Comparison of ENCODE assay signal across 9 cellular contexts in genomic region chr14:103074699-103075341, GRCh38. TPM values are rescaled to one million over a fixed set of nuclear protein-coding genes. Genes with fewer than 3 reads are reported as not detected.
DNase-seq lines count a peak whose midpoint lies in the region; ATAC-seq, FAIRE-seq and TF ChIP-seq lines count a peak whose summit lies in the region.
"Had no signal": no experiment of that assay in that cellular context is flagged by ENCODE, and none has a peak within 500 bp of the region (broad histone marks: within the 10 kb centered on the region; RNA-seq: fewer than 3 reads in every experiment).

No MANE protein-coding gene starts in this region.

- H3K27ac ChIP-seq in A549 (peak overlapping the region; percentile 97 to 99), aorta (ENCODE audit: low read depth in 1 of 2, low read length in 2 of 2) (no peak overlapping the region)

- H3K27me3 ChIP-seq in HAP-1 (ENCODE audit: low read depth): no peaks in the 10 kb centered on the region
- H3K27me3 ChIP-seq in aorta (ENCODE audit: control insufficient read depth in 1 of 2, insufficient read depth in 2 of 2, low read length in 1 of 2): no peaks in the 10 kb centered on the region

- TF ChIP-seq POLR2A in A549 (IDR thresholded peaks at IDR 0.05; ENCODE audit: low read length) (peak; percentile 19; the same call in 1 of the 2 replicates), lower leg skin (IDR thresholded peaks at IDR 0.05) (no peak)

- ATAC-seq in A549 (peak; percentile 20 to 32), aorta (ENCODE audit: low FRiP score) (peak; percentile 31), natural killer cell (no peak)
- no peak for ATAC-seq in activated CD4-positive, CD25-positive, alpha-beta regulatory T cell treated with anti-CD3 and anti-CD28 coated beads, Interleukin-2, amount 50 U/mL, for 24 hours
- ATAC-seq in activated naive CD4-positive, alpha-beta T cell treated with anti-CD3 and anti-CD28 coated beads, Interleukin-2, amount 50 U/mL, for 72 hours: no peak

- no peak for FAIRE-seq in A549 (lab: Jason Lieb, UNC)

- H3K4me3 Mint-ChIP-seq in brain: peak overlapping the region in 3 of 5 experiments; percentile 1 to 33 (median 26)
- H3K4me3 Mint-ChIP-seq in natural killer cell: no peak overlapping the region
- H3K4me3 Mint-ChIP-seq: stimulated activated naive CD8-positive, alpha-beta T cell treated with anti-CD3 and anti-CD28 coated beads, Interleukin-15, Interleukin-2, amounts not matched to agents 100 ng/mL and 50 ng/mL, for 24 hours had no signal

- H3K27me3 Mint-ChIP-seq in brain (no peaks in the 10 kb centered on the region), natural killer cell (ENCODE audit: low read depth in 2 of 2) (peaks cover 0 to 5% of the 10 kb centered on the region in 2 donors)

- in situ Hi-C loops in HAP-1 (cut with MboI; ENCODE audit: low sequenced_read_pairs): no loop called here

- WGBS in A549 (ENCODE audit: missing lambda C conversion rate): 3% methylated on average over 12 of the region's 21 CpGs
- 9 to 12% methylated on average over 15 to 21 of the region's 21 CpGs for WGBS in lower leg skin, 2 donors
- WGBS in aorta, 2 donors: 21% methylated on average over 21 of the region's 21 CpGs

- CTCF ChIA-PET in A549 (lab: Yijun Ruan, JAX): interaction anchor here (0.5 to 11.1 kb wide), 37 partner anchors 9 to 1004 kb away, joined by 3 to 259 read pairs (median 4); partner anchors contain the start of genes EXOC3L4 and LBHD2

- H3K9me3 Mint-ChIP-seq in brain (no peaks in the 10 kb centered on the region), natural killer cell (no peaks in the 10 kb centered on the region)
- H3K9me3 Mint-ChIP-seq in activated naive CD4-positive, alpha-beta T cell treated with anti-CD3 and anti-CD28 coated beads, Interleukin-2, amount 50 U/mL, for 72 hours: no peaks in the 10 kb centered on the region
- H3K9me3 Mint-ChIP-seq: stimulated activated naive CD8-positive, alpha-beta T cell treated with anti-CD3 and anti-CD28 coated beads, Interleukin-15, Interleukin-2, amounts not matched to agents 100 ng/mL and 50 ng/mL, for 24 hours had no signal

- peak overlapping the region; percentile 58 for H3K4me3 ChIP-seq in A549
- H3K4me3 ChIP-seq in HAP-1: peak overlapping the region; percentile 48
- no peak overlapping the region for H3K4me3 ChIP-seq in lower leg skin (ENCODE audit: low read depth, poor library complexity, severe bottlenecking)
- H3K4me3 ChIP-seq in aorta (ENCODE audit: low read length in 2 of 2): no peak overlapping the region

- TF ChIP-seq CTCF in A549 (IDR thresholded peaks at IDR 0.05): no peak
- TF ChIP-seq CTCF in brain (conservative IDR thresholded peaks at IDR 0.05): no peak
- TF ChIP-seq CTCF in lower leg skin (IDR thresholded peaks at IDR 0.05): no peak
- TF ChIP-seq CTCF in natural killer cell (IDR thresholded peaks at IDR 0.05): no peak

- no peak for TF ChIP-seq EP300 in A549 (IDR thresholded peaks at IDR 0.05)

- no peak for TF ChIP-seq RAD21 in A549 (conservative IDR thresholded peaks at IDR 0.05 in 1 of 2, IDR thresholded peaks at IDR 0.05 in 1 of 2)

- H3K4me2 ChIP-seq in A549: peak overlapping the region; percentile 96

- H3K4me1 Mint-ChIP-seq in brain (no peaks in the 10 kb centered on the region), natural killer cell (no peaks in the 10 kb centered on the region)

- H3K36me3 Mint-ChIP-seq in brain: no peaks in the 10 kb centered on the region
- H3K36me3 Mint-ChIP-seq in natural killer cell: no peaks in the 10 kb centered on the region
- no peaks in the 10 kb centered on the region for H3K36me3 Mint-ChIP-seq in activated naive CD4-positive, alpha-beta T cell treated with anti-CD3 and anti-CD28 coated beads, Interleukin-2, amount 50 U/mL, for 72 hours

- H3K9me3 ChIP-seq in A549 (no peaks in the 10 kb centered on the region), HAP-1 (no peaks in the 10 kb centered on the region), aorta (ENCODE audit: control insufficient read depth, low read length) (no peaks in the 10 kb centered on the region)

- H3K27ac Mint-ChIP-seq in brain (peak overlapping the region in 1 of 5 experiments; percentile 57), natural killer cell (no peak overlapping the region)
- no peak overlapping the region for H3K27ac Mint-ChIP-seq in activated naive CD4-positive, alpha-beta T cell treated with anti-CD3 and anti-CD28 coated beads, Interleukin-2, amount 50 U/mL, for 72 hours
- H3K27ac Mint-ChIP-seq: stimulated activated naive CD8-positive, alpha-beta T cell treated with anti-CD3 and anti-CD28 coated beads, Interleukin-15, Interleukin-2, amounts not matched to agents 100 ng/mL and 50 ng/mL, for 24 hours had no signal

- H3K36me3 ChIP-seq in HAP-1 (replicated peaks) (no peaks in the 10 kb centered on the region), aorta (ENCODE audit: control insufficient read depth in 1 of 2, insufficient read depth in 2 of 2, low read length in 1 of 2) (no peaks in the 10 kb centered on the region)

- DNase-seq in A549 (ENCODE audit: low read depth in 1 of 2, low spot score in 1 of 2) (peak; percentile 54 to 86), HAP-1 (ENCODE audit: low spot score in 2 of 2) (peak in 1 of 2 experiments; percentile 69), lower leg skin (ENCODE audit: low spot score in 2 of 2) (peak; percentile 62 to 95), aorta (peak; percentile 83 to 92), natural killer cell (no peak)
- no peak for DNase-seq in activated naive CD4-positive, alpha-beta T cell treated with anti-CD3 and anti-CD28 coated beads, Interleukin-2, amount 50 U/mL, for 72 hours (ENCODE audit: low spot score in 2 of 2)

- POLR2A ChIA-PET in A549 (lab: Yijun Ruan, JAX): interaction anchor here (0.6 to 1.3 kb wide), 2 partner anchors 259 to 306 kb away, joined by 3 to 4 read pairs; partner anchors contain the start of gene EIF5

- H3K4me1 ChIP-seq in A549 (peaks cover 55% of the 10 kb centered on the region), HAP-1 (peaks cover 5% of the 10 kb centered on the region), aorta (ENCODE audit: control insufficient read depth in 1 of 2, insufficient read depth in 2 of 2, low read length in 2 of 2) (no peaks in the 10 kb centered on the region)

- intact Hi-C loops in lower leg skin (cut with DNase I; ENCODE audit: low total_unique reads) (no loop called here), aorta (cut with DNase I) (loop anchor here (5.0 to 10.0 kb wide), 2 partner anchors 217 to 220 kb away; no protein-coding TSS in a partner anchor), natural killer cell (cut with micrococcal nuclease) (loop anchor here (5.0 to 10.0 kb wide), 2 partner anchors 112 to 220 kb away; no protein-coding TSS in a partner anchor)

RNA-seq across cellular contexts. Expression of gene LBHD2, which starts 9.2 kb away (rescaled TPM):
- polyA plus RNA-seq in A549 (2011; rRNA removed) (not detected in 2 replicates), A549 (2017; fragmentation: RNase III; extraction: RNeasy Plus Mini Kit Qiagen cat#74134 plus additional on column Dnase treatment) (not detected in 3 replicates), brain (ENCODE audit: insufficient read depth, low read depth, low replicate concordance) (not detected), aorta (not detected)
- 0.06 and 0.08 TPM in 2 replicates for polyA plus RNA-seq in A549 (2012; cell fraction: cytosol; rRNA removed)
- polyA plus RNA-seq in A549 (2012; cell fraction: nucleus; rRNA removed): not detected in 2 replicates
- polyA minus RNA-seq in A549 (2011; rRNA and poly(A)+ RNA removed): not detected in 2 replicates
- total RNA-seq in lower leg skin (not detected), aorta (not detected), natural killer cell (not detected)
- total RNA-seq in activated naive CD4-positive, alpha-beta T cell treated with anti-CD3 and anti-CD28 coated beads, Interleukin-2, amount 50 U/mL, for 72 hours: not detected

RNA-seq across cellular contexts. Expression of gene CDC42BPB, which starts 17.5 kb away (rescaled TPM):
- polyA plus RNA-seq in A549 (2011; rRNA removed) (57.1 and 105 TPM in 2 replicates), A549 (2017; fragmentation: RNase III; extraction: RNeasy Plus Mini Kit Qiagen cat#74134 plus additional on column Dnase treatment) (56.0 to 56.4 TPM (median 56.0 TPM) in 3 replicates), brain (ENCODE audit: insufficient read depth, low read depth, low replicate concordance) (82.7 TPM), aorta (10 to 100 TPM; 18.4 to 31.9 TPM)
- polyA plus RNA-seq in A549 (2012; cell fraction: cytosol; rRNA removed): 72.4 and 91.1 TPM in 2 replicates
- 197 and 207 TPM in 2 replicates for polyA plus RNA-seq in A549 (2012; cell fraction: nucleus; rRNA removed)
- polyA minus RNA-seq in A549 (2011; rRNA and poly(A)+ RNA removed): 176 and 179 TPM in 2 replicates
- total RNA-seq in lower leg skin (100 to 1,000 TPM in 2 of 4 donors, 10 to 100 TPM in 2; 85.3 to 174 (median 101) TPM), aorta (100 to 1,000 TPM in 1 of 2 donors, 10 to 100 TPM in 1; 95.8 to 101 TPM), natural killer cell (1 to 10 TPM in 2 of 3 donors, under 1 TPM in 1; 0.86 to 2.3 (median 2.0) TPM)
- 1 to 10 TPM; 3.4 to 5.8 TPM for total RNA-seq in activated naive CD4-positive, alpha-beta T cell treated with anti-CD3 and anti-CD28 coated beads, Interleukin-2, amount 50 U/mL, for 72 hours

RNA-seq across cellular contexts. Expression of gene EXOC3L4, which starts 19.7 kb away (rescaled TPM):
- polyA plus RNA-seq in A549 (2011; rRNA removed) (0.94 and 1.5 TPM in 2 replicates), A549 (2017; fragmentation: RNase III; extraction: RNeasy Plus Mini Kit Qiagen cat#74134 plus additional on column Dnase treatment) (4.3 to 4.9 TPM (median 4.7 TPM) in 3 replicates), brain (ENCODE audit: insufficient read depth, low read depth, low replicate concordance) (not detected), aorta (1 to 10 TPM in 1 of 2 donors, not detected in 1; 7.4 TPM)
- polyA plus RNA-seq in A549 (2012; cell fraction: cytosol; rRNA removed): 4.3 and 7.2 TPM in 2 replicates
- polyA plus RNA-seq in A549 (2012; cell fraction: nucleus; rRNA removed): 15.2 and 17.0 TPM in 2 replicates
- 1.2 and 2.7 TPM in 2 replicates for polyA minus RNA-seq in A549 (2011; rRNA and poly(A)+ RNA removed)
- total RNA-seq in lower leg skin (under 1 TPM in 2 of 4 donors, not detected in 2; 0.64 to 0.75 TPM), aorta (1 to 10 TPM in 1 of 2 donors, under 1 TPM in 1; 0.68 to 4.8 TPM), natural killer cell (not detected)
- total RNA-seq in activated naive CD4-positive, alpha-beta T cell treated with anti-CD3 and anti-CD28 coated beads, Interleukin-2, amount 50 U/mL, for 72 hours: not detected

RNA-seq across cellular contexts. Expression of gene TNFAIP2, which starts 48.4 kb away (rescaled TPM):
- polyA plus RNA-seq in A549 (2011; rRNA removed): 222 and 249 TPM in 2 replicates
- polyA plus RNA-seq in A549 (2012; cell fraction: cytosol; rRNA removed): 330 and 432 TPM in 2 replicates
- 944 and 1,061 TPM in 2 replicates for polyA plus RNA-seq in A549 (2012; cell fraction: nucleus; rRNA removed)
- polyA plus RNA-seq in A549 (2017; fragmentation: RNase III; extraction: RNeasy Plus Mini Kit Qiagen cat#74134 plus additional on column Dnase treatment): 254 to 344 TPM (median 332 TPM) in 3 replicates
- 229 and 304 TPM in 2 replicates for polyA minus RNA-seq in A549 (2011; rRNA and poly(A)+ RNA removed)
- 19.6 TPM for polyA plus RNA-seq in brain (ENCODE audit: insufficient read depth, low read depth, low replicate concordance)
- total RNA-seq in lower leg skin: 10 to 100 TPM in 3 of 4 donors, 1 to 10 TPM in 1; 8.2 to 33.6 (median 20.3) TPM
- 100 to 1,000 TPM in 1 of 2 donors, 10 to 100 TPM in 1; 87.3 to 219 TPM for total RNA-seq in aorta
- polyA plus RNA-seq in aorta: 10 to 100 TPM; 26.8 to 90.8 TPM
- total RNA-seq in natural killer cell: 10 to 100 TPM; 14.2 to 89.8 (median 50.1) TPM
- total RNA-seq in activated naive CD4-positive, alpha-beta T cell treated with anti-CD3 and anti-CD28 coated beads, Interleukin-2, amount 50 U/mL, for 72 hours: 1 to 10 TPM in 1 of 2 donors, under 1 TPM in 1; 0.80 to 2.1 TPM

Comparison
In these comparisons a context has a peak if more than half of its experiments do, and no peak if none do; other contexts are left out.
1. ATAC-seq: peak in A549 (2 of 2) and aorta (single experiment); none in natural killer cell (0 of 3), activated CD4-positive, CD25-positive, alpha-beta regulatory T cell treated with anti-CD3 and anti-CD28 coated beads, Interleukin-2, amount 50 U/mL, for 24 hours (0 of 2) and activated naive CD4-positive, alpha-beta T cell treated with anti-CD3 and anti-CD28 coated beads, Interleukin-2, amount 50 U/mL, for 72 hours (0 of 2).
2. DNase-seq: peak in A549 (2 of 2), lower leg skin (2 of 2) and aorta (2 of 2); none in natural killer cell (single experiment) and activated naive CD4-positive, alpha-beta T cell treated with anti-CD3 and anti-CD28 coated beads, Interleukin-2, amount 50 U/mL, for 72 hours (0 of 2).
3. H3K27ac ChIP-seq: peak in A549 (2 of 2); none in aorta (0 of 2).
4. H3K4me3 ChIP-seq: peak in A549 (single experiment) and HAP-1 (single experiment); none in lower leg skin (single experiment) and aorta (0 of 2).
5. RNA of gene CDC42BPB, which starts 17.5 kb away (total RNA-seq): 85.3 to 174 TPM in lower leg skin and 95.8 to 101 TPM in aorta; 3.4 to 5.8 TPM in activated naive CD4-positive, alpha-beta T cell treated with anti-CD3 and anti-CD28 coated beads, Interleukin-2, amount 50 U/mL, for 72 hours and 0.86 to 2.3 TPM in natural killer cell; every median in the first group is over 10 times any median in the second.